ENCODE assay signal across 1 cellular context in the genomic region with DNA sequence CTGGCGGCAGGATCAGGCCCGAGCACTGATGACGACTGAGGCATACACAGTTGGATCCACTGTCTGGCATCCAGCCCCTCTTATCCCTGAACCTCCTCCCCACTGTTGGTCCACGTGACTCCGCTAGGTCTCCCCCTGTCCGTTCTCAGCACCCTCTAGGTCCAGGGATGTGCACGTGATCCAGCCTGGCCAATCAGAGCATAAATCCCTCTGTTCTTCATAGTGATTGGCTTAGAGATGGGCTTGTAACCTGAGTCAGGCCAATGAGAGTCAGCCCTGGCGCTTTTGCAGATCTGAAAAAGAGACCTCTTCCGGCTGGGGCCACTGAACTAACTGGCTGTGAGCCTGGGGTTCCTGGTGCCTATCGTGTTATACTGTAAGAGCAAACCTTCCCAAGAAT.
TF ChIP-seq lines count a peak whose summit lies in the region.

No MANE protein-coding gene starts in this region.

TF ChIP-seq in SK-N-SH, 30 proteins besides CTCF, POLR2A, EP300 and RAD21:
- no peak for TF ChIP-seq SMC3 (IDR thresholded peaks at IDR 0.05; ENCODE audit: low read depth, low read length)
- TF ChIP-seq FOXM1 (IDR thresholded peaks at IDR 0.05; ENCODE audit: low read depth): no peak
- TF ChIP-seq, protein P1, sequence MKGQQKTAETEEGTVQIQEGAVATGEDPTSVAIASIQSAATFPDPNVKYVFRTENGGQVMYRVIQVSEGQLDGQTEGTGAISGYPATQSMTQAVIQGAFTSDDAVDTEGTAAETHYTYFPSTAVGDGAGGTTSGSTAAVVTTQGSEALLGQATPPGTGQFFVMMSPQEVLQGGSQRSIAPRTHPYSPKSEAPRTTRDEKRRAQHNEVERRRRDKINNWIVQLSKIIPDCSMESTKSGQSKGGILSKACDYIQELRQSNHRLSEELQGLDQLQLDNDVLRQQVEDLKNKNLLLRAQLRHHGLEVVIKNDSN (IDR thresholded peaks at IDR 0.05; ENCODE audit: borderline replicate concordance, low read depth): peak; percentile 50; the same call in 1 of the 2 replicates
